8 cellular contexts compared by ENCODE assay signal in genomic region chr11:57514538-57515331, GRCh38. TPM values are rescaled to one million over a fixed set of nuclear protein-coding genes. Genes with fewer than 3 reads are reported as not detected.
DNase-seq lines count a peak whose midpoint lies in the region; ATAC-seq and TF ChIP-seq lines count a peak whose summit lies in the region.

No MANE protein-coding gene starts in this region.

- H3K27ac ChIP-seq in KOPT-K1 (ENCODE audit: low read depth, low read length, poor library complexity, severe bottlenecking) (peak overlapping the region; percentile 1), coronary artery (peak overlapping the region; percentile 65 to 79), lung (ENCODE audit: low read depth in 1 of 2, low read length in 1 of 2) (peak overlapping the region in 1 of 2 donors; percentile 55)

- H3K9me3 ChIP-seq in KOPT-K1 (ENCODE audit: insufficient read depth, low read length, poor library complexity, severe bottlenecking) (no peaks in the 10 kb centered on the region), lung (ENCODE audit: control insufficient read depth in 2 of 2, insufficient read depth in 1 of 2, low read length in 1 of 2) (no peaks in the 10 kb centered on the region)

- TF ChIP-seq CTCF in WI38 (IDR thresholded peaks at IDR 0.05; ENCODE audit: low read depth, low read length) (no peak), coronary artery (IDR thresholded peaks at IDR 0.05) (no peak), lung (IDR thresholded peaks at IDR 0.05; ENCODE audit: control extremely low read depth, extremely low read depth) (no peak)

- peaks cover 0 to 4% of the 10 kb centered on the region in 2 donors for H3K4me1 ChIP-seq in lung (ENCODE audit: control insufficient read depth in 2 of 2, insufficient read depth in 2 of 2, low read length in 2 of 2)

- H3K4me3 ChIP-seq in WI38 (ENCODE audit: low read depth, low read length) (peak overlapping the region; percentile 85), coronary artery (peak overlapping the region; percentile 98), lung (peak overlapping the region; percentile 74)

- no peaks in the 10 kb centered on the region for H3K36me3 ChIP-seq in KOPT-K1 (ENCODE audit: insufficient read depth, low read length)
- no peaks in the 10 kb centered on the region for H3K36me3 ChIP-seq in lung (ENCODE audit: control insufficient read depth in 2 of 2, insufficient read depth in 2 of 2, low read length in 2 of 2)

- no peaks in the 10 kb centered on the region for H3K27me3 ChIP-seq in lung (ENCODE audit: control insufficient read depth, insufficient read depth)

- DNase-seq in EL (peak; percentile 52), coronary artery (ENCODE audit: low spot score) (no peak), lung (ENCODE audit: low spot score) (peak; percentile 62), NCI-H1694 (lab: John Stamatoyannopoulos, UW) (no peak)
- peak; percentile 35 to 40 for DNase-seq in stimulated activated CD8-positive, alpha-beta memory T cell treated with anti-CD3 and anti-CD28 coated beads, Interleukin-2, amount 100 ng/mL, for 48 hours (ENCODE audit: low read depth in 2 of 2)

- ATAC-seq in GM21528 (IDR thresholded peaks at IDR 0.05; ENCODE audit: low FRiP score, unreplicated experiment), result peak; percentile 45
- ATAC-seq in lung (ENCODE audit: insufficient read depth, low FRiP score), result peak; percentile 28

- 0% methylated on average over 52 to 57 of the region's 57 CpGs for WGBS in lung, 2 donors

RNA-seq across cellular contexts. Expression of gene SLC43A1, which starts 0.8 kb away (rescaled TPM):
- 10 to 100 TPM; 18.5 to 18.7 TPM for total RNA-seq in lung
- polyA plus RNA-seq in lung, result 10 to 100 TPM; 10.3 to 14.8 TPM

RNA-seq across cellular contexts. Expression of gene TIMM10, which starts 15.8 kb away (rescaled TPM):
- 10 to 100 TPM; 10.4 to 46.5 TPM for total RNA-seq in lung
- polyA plus RNA-seq in lung, result 10 to 100 TPM; 45.1 to 64.7 TPM

RNA-seq across cellular contexts. Expression of gene SMTNL1, which starts 22.7 kb away (rescaled TPM):
- not detected for total RNA-seq in lung
- polyA plus RNA-seq in lung, result not detected

RNA-seq across cellular contexts. Expression of gene UBE2L6, which starts 52.7 kb away (rescaled TPM):
- total RNA-seq in lung, result 10 to 100 TPM; 38.9 to 97.1 TPM
- 100 to 1,000 TPM in 1 of 2 donors, 10 to 100 TPM in 1; 44.9 to 129 TPM for polyA plus RNA-seq in lung

RNA-seq across cellular contexts. Expression of gene RTN4RL2, which starts 54.4 kb away (rescaled TPM):
- total RNA-seq in lung, result 1 to 10 TPM in 1 of 2 donors, under 1 TPM in 1; 0.31 to 4.8 TPM
- polyA plus RNA-seq in lung, result 1 to 10 TPM; 1.5 to 1.8 TPM

Comparison
In these comparisons a context has a peak if more than half of its experiments do, and no peak if none do; other contexts are left out.
1. DNase-seq: peak in EL (single experiment), lung (single experiment) and stimulated activated CD8-positive, alpha-beta memory T cell treated with anti-CD3 and anti-CD28 coated beads, Interleukin-2, amount 100 ng/mL, for 48 hours (2 of 2); none in coronary artery (single experiment) and NCI-H1694 (single experiment).
2. Peak in every context shown above with its lines, with median percentiles within 50 percentile points of each other: H3K4me3 ChIP-seq.